In the genomic region with DNA sequence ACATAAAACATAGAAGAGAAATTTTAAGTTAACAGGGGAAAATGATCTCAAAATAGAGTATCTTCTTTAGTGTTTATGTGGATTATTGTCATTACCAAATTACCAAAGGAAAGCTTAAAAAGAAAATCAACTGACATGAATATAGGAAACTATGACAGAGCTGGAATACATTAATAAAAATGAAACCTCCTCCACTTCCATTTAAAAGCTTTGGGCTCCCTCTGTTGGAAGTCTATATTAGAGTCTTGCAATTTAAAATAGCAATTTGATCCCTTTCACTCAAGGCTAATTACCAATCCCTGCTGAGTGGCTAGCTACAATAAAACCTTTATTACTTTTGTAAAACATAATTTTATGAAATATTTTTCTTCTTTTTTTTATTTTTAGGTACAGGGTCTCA, we compare ENCODE assay signal across 8 cellular contexts.
DNase-seq lines count a peak whose midpoint lies in the region; ATAC-seq and TF ChIP-seq lines count a peak whose summit lies in the region.

No MANE protein-coding gene starts in this region.

- H3K36me3 Mint-ChIP-seq in GM23338 (ENCODE audit: low read depth), result no peaks in the 10 kb centered on the region
- H3K36me3 Mint-ChIP-seq in activated T-helper 2 cell treated with anti-CD3 and anti-CD28 coated beads, Interferon-gamma antibody, Interleukin-2, Interleukin-4, amounts not matched to agents 10 μg/mL and 5 μg/mL and 100 μg/mL, durations not matched to agents 14 hours and 24 hours and 36 hours (ENCODE audit: low read depth), result peaks cover 13% of the 10 kb centered on the region

- no peaks in the 10 kb centered on the region for H3K27me3 ChIP-seq in GM23338 (ENCODE audit: insufficient read depth)
- H3K27me3 ChIP-seq in mesenchymal stem cell (ENCODE audit: control insufficient read depth in 1 of 2, insufficient read depth in 1 of 2, low read length in 2 of 2), result no peaks in the 10 kb centered on the region

- H3K18ac ChIP-seq in mesenchymal stem cell (ENCODE audit: low read depth in 1 of 2, low read length in 2 of 2), result no peak overlapping the region

- H2AK5ac ChIP-seq in mesenchymal stem cell (ENCODE audit: low read length, severe bottlenecking), result no peak overlapping the region

- H3K36me3 ChIP-seq in GM23338 (ENCODE audit: insufficient read depth) (no peaks in the 10 kb centered on the region), mesenchymal stem cell (ENCODE audit: control insufficient read depth in 1 of 2, insufficient read depth in 2 of 2, low read depth in 1 of 2, low read length in 2 of 2) (peaks cover 0 to 8% of the 10 kb centered on the region in 2 experiments)

- H2BK12ac ChIP-seq in mesenchymal stem cell (ENCODE audit: low read length in 2 of 2), result no peak overlapping the region

- H3K4me3 Mint-ChIP-seq in GM23338, result no peak overlapping the region
- no peak overlapping the region for H3K4me3 Mint-ChIP-seq in activated T-helper 2 cell treated with anti-CD3 and anti-CD28 coated beads, Interferon-gamma antibody, Interleukin-2, Interleukin-4, amounts not matched to agents 10 μg/mL and 5 μg/mL and 100 μg/mL, durations not matched to agents 14 hours and 24 hours and 36 hours (ENCODE audit: low read depth)

- no peak overlapping the region for H4K8ac ChIP-seq in mesenchymal stem cell (ENCODE audit: low read length)

- peak; percentile 57 to 68 for TF ChIP-seq CTCF in GM23338 (conservative IDR thresholded peaks at IDR 0.05; ENCODE audit: low read depth in 2 of 2)

- no peak overlapping the region for H3K4ac ChIP-seq in mesenchymal stem cell (ENCODE audit: low read depth in 1 of 2, low read length in 2 of 2)

- H3K79me2 ChIP-seq in GM23338 (replicated peaks; ENCODE audit: insufficient read depth), result no peaks in the 10 kb centered on the region

- no peaks in the 10 kb centered on the region for H3F3A ChIP-seq in GM23338 (replicated peaks; ENCODE audit: low read depth)

- ATAC-seq in GM23338, result no peak; the same call in 2 of the 3 replicates
- ATAC-seq in GM21786 (IDR thresholded peaks at IDR 0.05; ENCODE audit: unreplicated experiment), result no peak

- H3K9me3 ChIP-seq in mesenchymal stem cell (ENCODE audit: control insufficient read depth, low read length), result peaks cover 17% of the 10 kb centered on the region

- H3K9ac ChIP-seq in mesenchymal stem cell (ENCODE audit: low read length), result no peak overlapping the region

- H2BK15ac ChIP-seq in mesenchymal stem cell (ENCODE audit: low read depth, poor library complexity, severe bottlenecking), result no peak overlapping the region

- peaks cover 27% of the 10 kb centered on the region for H3K79me1 ChIP-seq in mesenchymal stem cell (replicated peaks; ENCODE audit: low read length, poor library complexity, severe bottlenecking)

- intact Hi-C loops in activated T-helper 2 cell treated with anti-CD3 and anti-CD28 coated beads, Interferon-gamma antibody, Interleukin-2, Interleukin-4, amounts not matched to agents 10 μg/mL and 5 μg/mL and 100 μg/mL, durations not matched to agents 14 hours and 24 hours and 36 hours (cut with micrococcal nuclease), result loop anchor here (2.0 to 5.0 kb wide), 8 partner anchors 130 to 1065 kb away; a partner anchor contains a TSS

- H2AFZ ChIP-seq in GM23338 (no peak overlapping the region), mesenchymal stem cell (ENCODE audit: low read depth, low read length) (no peak overlapping the region)

- H2BK5ac ChIP-seq in mesenchymal stem cell (ENCODE audit: low read depth, low read length, poor library complexity, severe bottlenecking), result no peak overlapping the region

- H3K9me2 ChIP-seq in GM23338 (ENCODE audit: insufficient read depth), result no peaks in the 10 kb centered on the region

- no peaks in the 10 kb centered on the region for H3K27me3 Mint-ChIP-seq in GM23338 (ENCODE audit: insufficient read depth, low read depth, poor library complexity)
- no peaks in the 10 kb centered on the region for H3K27me3 Mint-ChIP-seq in activated T-helper 2 cell treated with anti-CD3 and anti-CD28 coated beads, Interferon-gamma antibody, Interleukin-2, Interleukin-4, amounts not matched to agents 10 μg/mL and 5 μg/mL and 100 μg/mL, durations not matched to agents 14 hours and 24 hours and 36 hours (ENCODE audit: low read depth)

- H3K14ac ChIP-seq in mesenchymal stem cell (ENCODE audit: low read length in 2 of 2), result no peak overlapping the region

- DNase-seq in AG20443 (ENCODE audit: low spot score) (peak; percentile 28), GM23338 (ENCODE audit: low spot score) (peak; percentile 76), NCI-H526 (lab: John Stamatoyannopoulos, UW) (peak; percentile 19 to 61), cerebellar cortex (ENCODE audit: low spot score) (peak; percentile 17), mesenchymal stem cell (peak; percentile 51), C1 segment of cervical spinal cord (lab: John Stamatoyannopoulos, UW) (no peak)
- DNase-seq in activated T-helper 2 cell treated with anti-CD3 and anti-CD28 coated beads, Interferon-gamma antibody, Interleukin-2, Interleukin-4, amounts not matched to agents 10 μg/mL and 5 μg/mL and 100 μg/mL, durations not matched to agents 14 hours and 24 hours and 36 hours (ENCODE audit: low spot score), result no peak

- H3K4me2 ChIP-seq in GM23338 (no peak overlapping the region), mesenchymal stem cell (ENCODE audit: low read length, poor library complexity, severe bottlenecking) (no peak overlapping the region)

- no peak overlapping the region for H4K91ac ChIP-seq in mesenchymal stem cell (ENCODE audit: low read length)

- no peak overlapping the region for H2BK120ac ChIP-seq in mesenchymal stem cell (ENCODE audit: low read depth, low read length)

- H3K4me3 ChIP-seq in GM23338, result no peak overlapping the region
- no peak overlapping the region for H3K4me3 ChIP-seq in mesenchymal stem cell (ENCODE audit: insufficient read depth in 1 of 2, low read depth in 1 of 2, low read length in 2 of 2)

- H3K27ac Mint-ChIP-seq in GM23338, result no peak overlapping the region
- no peak overlapping the region for H3K27ac Mint-ChIP-seq in activated T-helper 2 cell treated with anti-CD3 and anti-CD28 coated beads, Interferon-gamma antibody, Interleukin-2, Interleukin-4, amounts not matched to agents 10 μg/mL and 5 μg/mL and 100 μg/mL, durations not matched to agents 14 hours and 24 hours and 36 hours

- no peak overlapping the region for H3K23ac ChIP-seq in mesenchymal stem cell (ENCODE audit: low read length in 2 of 2)

- no peaks in the 10 kb centered on the region for H3K4me1 Mint-ChIP-seq in GM23338
- peaks cover 31% of the 10 kb centered on the region for H3K4me1 Mint-ChIP-seq in activated T-helper 2 cell treated with anti-CD3 and anti-CD28 coated beads, Interferon-gamma antibody, Interleukin-2, Interleukin-4, amounts not matched to agents 10 μg/mL and 5 μg/mL and 100 μg/mL, durations not matched to agents 14 hours and 24 hours and 36 hours (ENCODE audit: low read depth)

- H3K27ac ChIP-seq in GM23338 (ENCODE audit: low read depth) (no peak overlapping the region), mesenchymal stem cell (ENCODE audit: low read length, poor library complexity, severe bottlenecking) (no peak overlapping the region)

- peaks cover 2% of the 10 kb centered on the region; the same call in 2 of the 3 replicates for H3K9me3 Mint-ChIP-seq in GM23338
- peaks cover 11% of the 10 kb centered on the region for H3K9me3 Mint-ChIP-seq in activated T-helper 2 cell treated with anti-CD3 and anti-CD28 coated beads, Interferon-gamma antibody, Interleukin-2, Interleukin-4, amounts not matched to agents 10 μg/mL and 5 μg/mL and 100 μg/mL, durations not matched to agents 14 hours and 24 hours and 36 hours

- no peaks in the 10 kb centered on the region for H4K20me1 ChIP-seq in GM23338 (replicated peaks; ENCODE audit: insufficient read depth)

- H3K4me1 ChIP-seq in GM23338 (ENCODE audit: insufficient read depth) (no peaks in the 10 kb centered on the region), mesenchymal stem cell (ENCODE audit: control insufficient read depth, insufficient read depth, low read depth, low read length) (peaks cover 6% of the 10 kb centered on the region)

TF ChIP-seq in GM23338, 12 proteins besides CTCF, POLR2A, EP300 and RAD21 (continues in another document):
- TF ChIP-seq STAT1 (IDR thresholded peaks at IDR 0.05; ENCODE audit: unreplicated experiment), result no peak
- no peak for TF ChIP-seq NANOG (IDR thresholded peaks at IDR 0.05; ENCODE audit: borderline replicate concordance)
- TF ChIP-seq EZH2phosphoT487 (IDR thresholded peaks at IDR 0.05; ENCODE audit: unreplicated experiment), result no peak
- no peak for TF ChIP-seq ZNF331 (CRISPR knock-in tag; IDR thresholded peaks at IDR 0.05; ENCODE audit: low read depth)
- TF ChIP-seq POLR2AphosphoS5 (IDR thresholded peaks at IDR 0.05; ENCODE audit: low read depth), result no peak
- TF ChIP-seq, protein P1, sequence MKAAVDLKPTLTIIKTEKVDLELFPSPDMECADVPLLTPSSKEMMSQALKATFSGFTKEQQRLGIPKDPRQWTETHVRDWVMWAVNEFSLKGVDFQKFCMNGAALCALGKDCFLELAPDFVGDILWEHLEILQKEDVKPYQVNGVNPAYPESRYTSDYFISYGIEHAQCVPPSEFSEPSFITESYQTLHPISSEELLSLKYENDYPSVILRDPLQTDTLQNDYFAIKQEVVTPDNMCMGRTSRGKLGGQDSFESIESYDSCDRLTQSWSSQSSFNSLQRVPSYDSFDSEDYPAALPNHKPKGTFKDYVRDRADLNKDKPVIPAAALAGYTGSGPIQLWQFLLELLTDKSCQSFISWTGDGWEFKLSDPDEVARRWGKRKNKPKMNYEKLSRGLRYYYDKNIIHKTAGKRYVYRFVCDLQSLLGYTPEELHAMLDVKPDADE (IDR thresholded peaks at IDR 0.05), result no peak

Comparison
In these comparisons a context has a peak if more than half of its experiments do, and no peak if none do; other contexts are left out.
1. DNase-seq: peak in AG20443 (single experiment), GM23338 (single experiment), NCI-H526 (2 of 2), cerebellar cortex (single experiment) and mesenchymal stem cell (single experiment); none in activated T-helper 2 cell treated with anti-CD3 and anti-CD28 coated beads, Interferon-gamma antibody, Interleukin-2, Interleukin-4, amounts not matched to agents 10 μg/mL and 5 μg/mL and 100 μg/mL, durations not matched to agents 14 hours and 24 hours and 36 hours (single experiment) and C1 segment of cervical spinal cord (0 of 14).